ENCODE assay signal across 25 cellular contexts in genomic region chr3:67907735-67908134, GRCh38.
"Had no signal": no experiment of that assay in that cellular context is flagged by ENCODE, and none has a peak within 500 bp of the region (broad histone marks: within the 10 kb centered on the region; RNA-seq: fewer than 3 reads in every experiment).

No MANE protein-coding gene starts in this region.

- H3K79me2 ChIP-seq: parathyroid adenoma had no signal

- H2AFZ ChIP-seq: neural progenitor cell, parathyroid adenoma had no signal

- H3K4me2 ChIP-seq: neural progenitor cell had no signal

- H3K27me3 Mint-ChIP-seq: naive thymus-derived CD8-positive, alpha-beta T cell; stimulated activated naive CD8-positive, alpha-beta T cell treated with anti-CD3 and anti-CD28 coated beads, Interleukin-15, amount 100 ng/mL, for 72 hours had no signal

- H3K9me3 Mint-ChIP-seq: memory B cell; neural progenitor cell; stimulated activated effector memory CD8-positive, alpha-beta T cell treated with anti-CD3 and anti-CD28 coated beads, Interleukin-12 subunit alpha, Interleukin-12 subunit beta, amount 100 ng/mL, for 72 hours; stimulated activated naive CD8-positive, alpha-beta T cell treated with anti-CD3 and anti-CD28 coated beads, Interleukin-15, amount 100 ng/mL, for 72 hours; type B pancreatic cell had no signal

- H3K4me1 Mint-ChIP-seq: memory B cell; neural progenitor cell; stimulated activated effector memory CD8-positive, alpha-beta T cell treated with anti-CD3 and anti-CD28 coated beads, Interleukin-12 subunit alpha, Interleukin-12 subunit beta, amount 100 ng/mL, for 72 hours had no signal

- DNase-seq: heart left ventricle; hypothalamus; islet precursor cell; left ventricle myocardium inferior; midbrain; naive thymus-derived CD8-positive, alpha-beta T cell; occipital lobe; retina; right cardiac atrium; stimulated activated CD4-positive, alpha-beta T cell treated with anti-CD3 and anti-CD28 coated beads, Interleukin-4, amount 100 ng/mL, for 24 hours; stimulated activated naive CD4-positive, alpha-beta T cell treated with Interleukin-2 at 50 U/mL for 16 hours; stimulated activated naive CD8-positive, alpha-beta T cell treated with anti-CD3 and anti-CD28 coated beads, Interleukin-15, amount 100 ng/mL, for 72 hours; substantia nigra; uterus had no signal

- ATAC-seq: heart left ventricle; naive thymus-derived CD8-positive, alpha-beta T cell; right cardiac atrium; sciatic nerve; stimulated activated effector memory CD8-positive, alpha-beta T cell treated with anti-CD3 and anti-CD28 coated beads, Interleukin-12 subunit alpha, Interleukin-12 subunit beta, amount 100 ng/mL, for 72 hours; stimulated activated naive CD8-positive, alpha-beta T cell treated with anti-CD3 and anti-CD28 coated beads, Interleukin-15, amount 100 ng/mL, for 72 hours had no signal

- H3K4me1 ChIP-seq: heart left ventricle, left ventricle myocardium inferior, neural progenitor cell, parathyroid adenoma, prostate gland, tibial nerve, uterus had no signal

- H3K9me3 ChIP-seq: left ventricle myocardium inferior, neutrophil, prostate gland, tibial nerve, uterus had no signal

- H3K4me3 Mint-ChIP-seq: memory B cell; nephron; neural progenitor cell; stimulated activated effector memory CD8-positive, alpha-beta T cell treated with anti-CD3 and anti-CD28 coated beads, Interleukin-12 subunit alpha, Interleukin-12 subunit beta, amount 100 ng/mL, for 72 hours; stimulated activated naive CD8-positive, alpha-beta T cell treated with anti-CD3 and anti-CD28 coated beads, Interleukin-15, amount 100 ng/mL, for 72 hours; type B pancreatic cell had no signal

- H3K36me3 Mint-ChIP-seq: memory B cell; naive thymus-derived CD8-positive, alpha-beta T cell; neural progenitor cell; stimulated activated effector memory CD8-positive, alpha-beta T cell treated with anti-CD3 and anti-CD28 coated beads, Interleukin-12 subunit alpha, Interleukin-12 subunit beta, amount 100 ng/mL, for 72 hours; type B pancreatic cell had no signal

- H3K27ac Mint-ChIP-seq: memory B cell; nephron; neural progenitor cell; stimulated activated effector memory CD8-positive, alpha-beta T cell treated with anti-CD3 and anti-CD28 coated beads, Interleukin-12 subunit alpha, Interleukin-12 subunit beta, amount 100 ng/mL, for 72 hours; type B pancreatic cell had no signal

- H3K4me3 ChIP-seq: heart left ventricle, left ventricle myocardium inferior, neural progenitor cell, prostate gland, skin epidermis, tibial nerve, uterus had no signal

- H3K36me3 ChIP-seq: heart left ventricle, left ventricle myocardium inferior, neural progenitor cell, neutrophil, prostate gland, tibial nerve, uterus had no signal

- H3K27ac ChIP-seq: heart left ventricle, left ventricle myocardium inferior, neural progenitor cell, neutrophil, parathyroid adenoma, prostate gland, skin epidermis, tibial nerve, uterus had no signal

- H3K27me3 ChIP-seq: heart left ventricle, neural progenitor cell, neutrophil, uterus had no signal
